In the genomic region with DNA sequence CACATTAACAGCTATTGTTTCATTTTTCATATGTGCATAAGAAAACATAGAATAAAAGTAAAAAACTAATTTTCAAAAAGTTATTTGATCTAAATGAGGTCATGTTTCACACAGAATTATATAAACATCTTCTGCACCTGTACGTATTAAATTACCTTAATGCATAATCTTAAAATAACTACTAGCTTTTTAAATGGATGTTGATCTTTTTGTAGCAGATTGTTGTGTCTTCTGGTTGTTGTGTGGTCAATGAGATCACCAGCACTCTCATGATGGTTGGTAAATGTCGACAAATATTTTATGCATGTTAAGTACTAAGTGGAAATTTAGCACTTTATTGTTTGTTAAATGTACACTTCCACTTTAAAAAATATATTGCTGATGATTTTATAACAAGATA, we compare ENCODE assay signal across 21 cellular contexts.
"Had no signal": no experiment of that assay in that cellular context is flagged by ENCODE, and none has a peak within 500 bp of the region (broad histone marks: within the 10 kb centered on the region; RNA-seq: fewer than 3 reads in every experiment).

No MANE protein-coding gene starts in this region.

- ATAC-seq: HepG2, Panc1, PC-3, T-cell had no signal

- H3K9me3 Mint-ChIP-seq: T-cell had no signal

- H3K4me1 Mint-ChIP-seq: T-cell had no signal

- H3K27ac Mint-ChIP-seq: T-cell had no signal

- H3K27me3 Mint-ChIP-seq: T-cell had no signal

- H3K4me3 ChIP-seq: MG63 had no signal

- H3K4me3 Mint-ChIP-seq: T-cell had no signal

- DNase-seq: IMR-90, Karpas-422, KG1, MG63, NCI-H1092, NCI-H1105 treated with DMSO at 0.1 percent for 48 hours, NCI-H1417 treated with DMSO at 0.1 percent for 48 hours, NCI-H146, NCI-H1694 treated with DMSO at 0.1 percent for 48 hours, NCI-H1930, NCI-H2227 treated with DMSO at 0.1 percent for 48 hours, NCI-H524, NCI-H526 treated with DMSO at 0.1 percent for 48 hours, NCI-H774, PC-3, SHP77, SK-N-SH, SW 1271, T-cell had no signal
